15 cellular contexts compared by ENCODE assay signal in the genomic region with DNA sequence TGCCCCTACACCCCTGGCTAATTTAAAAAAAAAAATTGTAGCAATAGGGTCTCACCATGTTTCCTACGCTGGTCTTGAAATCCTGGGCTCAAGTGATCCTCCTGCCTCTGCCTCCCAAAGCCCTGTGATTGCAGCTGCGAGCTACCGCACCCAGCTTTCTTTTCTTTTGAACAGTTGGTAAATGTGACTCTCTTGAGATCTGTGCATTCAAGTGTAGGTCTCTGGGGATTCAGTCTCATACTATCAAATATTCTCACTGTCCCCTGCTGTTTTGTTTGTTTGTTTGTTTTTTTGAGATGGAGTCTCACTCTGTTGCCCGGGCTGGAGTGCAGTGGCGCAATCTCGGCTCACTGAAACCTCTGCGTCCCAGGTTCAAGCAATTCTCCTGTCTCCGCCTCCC. TPM values are rescaled to one million over a fixed set of nuclear protein-coding genes. Genes with fewer than 3 reads are reported as not detected.
A peak's percentile ranks its signal among the peaks of the same experiment; 100 is the strongest.
DNase-seq lines count a peak whose midpoint lies in the region; ATAC-seq and TF ChIP-seq lines count a peak whose summit lies in the region.
"Had no signal": no experiment of that assay in that cellular context is flagged by ENCODE, and none has a peak within 500 bp of the region (broad histone marks: within the 10 kb centered on the region; RNA-seq: fewer than 3 reads in every experiment).

No MANE protein-coding gene starts in this region.

- H3K36me3 ChIP-seq in BLaER1 treated with 17β-estradiol and CSF1 and Interleukin-3, amounts not matched to agents 10 nM and 100 nM, result peaks cover 57 to 99% (median 75%) of the 10 kb centered on the region in 11 experiments
- H3K36me3 ChIP-seq in Caco-2 (ENCODE audit: control insufficient read depth, insufficient read depth, low read length), result no peaks in the 10 kb centered on the region

- H3K27me3 Mint-ChIP-seq in Caco-2 (ENCODE audit: insufficient read depth, unreplicated experiment), result no peaks in the 10 kb centered on the region
- no peaks in the 10 kb centered on the region for H3K27me3 Mint-ChIP-seq in memory B cell

- H3K27me3 ChIP-seq in BLaER1 treated with 17β-estradiol and CSF1 and Interleukin-3, amounts not matched to agents 10 nM and 100 nM, result no peaks in the 10 kb centered on the region
- no peaks in the 10 kb centered on the region for H3K27me3 ChIP-seq in Caco-2 (replicated peaks; ENCODE audit: control insufficient read depth, insufficient read depth, low read length)
- H3K27me3 ChIP-seq: MG63, spleen had no signal

- peak overlapping the region in 4 of 11 experiments; percentile 29 to 59 (median 41); a peak in 6 of 22 replicates for H3K9ac ChIP-seq in BLaER1 treated with 17β-estradiol and CSF1 and Interleukin-3, amounts not matched to agents 10 nM and 100 nM

- H3K4me1 Mint-ChIP-seq in Caco-2 (ENCODE audit: low read depth, unreplicated experiment), result no peaks in the 10 kb centered on the region
- H3K4me1 Mint-ChIP-seq in memory B cell, result peaks cover 17% of the 10 kb centered on the region

- H3K9me3 ChIP-seq in BLaER1 treated with 17β-estradiol and CSF1 and Interleukin-3, amounts not matched to agents 10 nM and 100 nM (replicated peaks in 1 of 11), result no peaks in the 10 kb centered on the region
- no peaks in the 10 kb centered on the region for H3K9me3 ChIP-seq in Caco-2
- H3K9me3 ChIP-seq: MG63, spleen had no signal

- H3K27ac Mint-ChIP-seq in Caco-2 (ENCODE audit: unreplicated experiment) (peak overlapping the region; percentile 55), memory B cell (peak overlapping the region; percentile 56)

- no peak overlapping the region for H3K4me3 Mint-ChIP-seq in Caco-2 (ENCODE audit: unreplicated experiment)
- H3K4me3 Mint-ChIP-seq in memory B cell, result peak overlapping the region; percentile 77

- H3K9me3 Mint-ChIP-seq in Caco-2 (ENCODE audit: unreplicated experiment) (no peaks in the 10 kb centered on the region), memory B cell (no peaks in the 10 kb centered on the region)

- peaks cover 57 to 99% (median 87%) of the 10 kb centered on the region in 11 experiments for H4K20me1 ChIP-seq in BLaER1 treated with 17β-estradiol and CSF1 and Interleukin-3, amounts not matched to agents 10 nM and 100 nM

- intact Hi-C loops in Caco-2 (cut with micrococcal nuclease; ENCODE audit: unreplicated experiment), result no loop called here

- peak overlapping the region in 9 of 11 experiments; percentile 5 to 64 (median 42); a peak in 13 of 22 replicates for H3K27ac ChIP-seq in BLaER1 treated with 17β-estradiol and CSF1 and Interleukin-3, amounts not matched to agents 10 nM and 100 nM

- TF ChIP-seq CTCF in Caco-2 (IDR thresholded peaks at IDR 0.05; ENCODE audit: insufficient read depth in 1 of 2, low read depth in 1 of 2, low read length in 1 of 2, severe bottlenecking in 1 of 2, unreplicated experiment in 1 of 2), result no peak

- H3K4me2 ChIP-seq in BLaER1 treated with 17β-estradiol and CSF1 and Interleukin-3, amounts not matched to agents 10 nM and 100 nM, result peak overlapping the region in 7 of 11 experiments; percentile 34 to 69 (median 63); a peak in 14 of 22 replicates

- CTCF ChIA-PET in Caco-2 (lab: Charles Lee), result interaction anchor here (0.5 to 0.6 kb wide), 2 partner anchors 105 to 1205 kb away, joined by 3 to 6 read pairs; no protein-coding TSS in a partner anchor

- ATAC-seq in memory B cell (ENCODE audit: low read depth), result peak; percentile 85
- ATAC-seq: Right ventricle myocardium inferior had no signal

- BruUV-seq in Caco-2 (replicated peaks; lab: Mats Ljungman, UMichigan), result no TSS peak

- POLR2A ChIA-PET in Caco-2 (lab: Charles Lee), result no interaction called here

- peaks cover 80% of the 10 kb centered on the region for H3K36me3 Mint-ChIP-seq in Caco-2 (ENCODE audit: insufficient read depth, unreplicated experiment)
- H3K36me3 Mint-ChIP-seq in memory B cell, result peaks cover 8% of the 10 kb centered on the region

- peaks cover 9 to 47% (median 35%) of the 10 kb centered on the region in 10 experiments; a peak in 18 of 20 replicates for H3K4me1 ChIP-seq in BLaER1 treated with 17β-estradiol and CSF1 and Interleukin-3, amounts not matched to agents 10 nM and 100 nM
- no peaks in the 10 kb centered on the region for H3K4me1 ChIP-seq in Caco-2

- no peak for DNase-seq in Caco-2
- peak; percentile 11 for DNase-seq in NCI-H2171 (lab: John Stamatoyannopoulos, UW)
- DNase-seq in memory B cell (ENCODE audit: low spot score in 2 of 2), result peak in 1 of 2 donors; percentile 23
- no peak for DNase-seq in NOMO-1 treated with dmso at 0.1 percent for 144 hours (lab: John Stamatoyannopoulos, UW; ENCODE audit: unreplicated experiment)
- no peak for DNase-seq in NCI-H526 (lab: John Stamatoyannopoulos, UW)
- no peak for DNase-seq in epidermal melanocyte (ENCODE audit: insufficient read length, low spot score)
- no peak for DNase-seq in HUDEP-2 (lab: John Stamatoyannopoulos, UW; ENCODE audit: unreplicated experiment in 76 of 76)
- DNase-seq: DMS53, foreskin fibroblast, MG63, NCI-H1694, NCI-H446 treated with DMSO at 0.1 percent for 48 hours, spleen had no signal

- no peak overlapping the region for H3K4me3 ChIP-seq in BLaER1 treated with 17β-estradiol and CSF1 and Interleukin-3, amounts not matched to agents 10 nM and 100 nM
- no peak overlapping the region for H3K4me3 ChIP-seq in Caco-2 (ENCODE audit: low read depth, low read length)
- H3K4me3 ChIP-seq: MG63, spleen had no signal

RNA-seq across cellular contexts. Expression of gene CXXC5, which starts 42.3 kb away (rescaled TPM):
- total RNA-seq in Caco-2 (2022), result 79.5 and 92.3 TPM in 2 replicates

RNA-seq across cellular contexts. Expression of gene UBE2D2, which starts 44.7 kb away (rescaled TPM):
- 192 and 193 TPM in 2 replicates for total RNA-seq in Caco-2 (2022)
